ENCODE assay signal across 23 cellular contexts in genomic region chr4:81845761-81846160, GRCh38.
A peak's percentile ranks its signal among the peaks of the same experiment; 100 is the strongest.
DNase-seq lines count a peak whose midpoint lies in the region; TF ChIP-seq lines count a peak whose summit lies in the region.
"Had no signal": no experiment of that assay in that cellular context is flagged by ENCODE, and none has a peak within 500 bp of the region (broad histone marks: within the 10 kb centered on the region; RNA-seq: fewer than 3 reads in every experiment).

No MANE protein-coding gene starts in this region.

- H3K27me3 ChIP-seq in hepatocyte (no peaks in the 10 kb centered on the region), sigmoid colon (no peaks in the 10 kb centered on the region)
- H3K27me3 ChIP-seq: BLaER1 treated with 17β-estradiol and CSF1 and Interleukin-3, amounts not matched to agents 10 nM and 100 nM had no signal

- H2AFZ ChIP-seq in hepatocyte: no peak overlapping the region

- H3K27ac ChIP-seq in hepatocyte (peak overlapping the region; percentile 64), sigmoid colon (no peak overlapping the region)
- H3K27ac ChIP-seq: HL-60 had no signal

- H3K36me3 Mint-ChIP-seq in Calu3 (ENCODE audit: insufficient read depth, unreplicated experiment): peaks cover 4% of the 10 kb centered on the region
- no peaks in the 10 kb centered on the region for H3K36me3 Mint-ChIP-seq in type B pancreatic cell

- no peak overlapping the region for H3K4me2 ChIP-seq in hepatocyte
- H3K4me2 ChIP-seq: BLaER1 treated with 17β-estradiol and CSF1 and Interleukin-3, amounts not matched to agents 10 nM and 100 nM had no signal

- no peak for DNase-seq in Calu3
- DNase-seq in NCI-H82 (lab: John Stamatoyannopoulos, UW): peak; percentile 56
- no peak for DNase-seq in hepatocyte (ENCODE audit: low spot score)
- no peak for DNase-seq in type B pancreatic cell (ENCODE audit: extremely low spot score, unreplicated experiment)
- no peak for DNase-seq in NOMO-1 treated with DMSO at 0.1 percent for 48 hours (lab: John Stamatoyannopoulos, UW; ENCODE audit: unreplicated experiment)
- DNase-seq in sigmoid colon: no peak
- no peak for DNase-seq in NCI-H1694 (lab: John Stamatoyannopoulos, UW)
- DNase-seq: AML-193; CD4-positive, alpha-beta T cell; COR-L47; DMS79 treated with DMSO at 0.1 percent for 48 hours; GF-D8; Kasumi-1; NCI-H1092 treated with DMSO at 0.1 percent for 48 hours; NCI-H1436; NCI-H187 treated with DMSO at 0.1 percent for 48 hours; NCI-H2107; NCI-H524 treated with DMSO at 0.1 percent for 48 hours; NCI-H774; SIG-M5 had no signal

- H3K79me2 ChIP-seq in hepatocyte: no peaks in the 10 kb centered on the region

- H3K4me1 ChIP-seq in hepatocyte (ENCODE audit: insufficient read depth) (peaks cover 11% of the 10 kb centered on the region), sigmoid colon (no peaks in the 10 kb centered on the region)

- H3K27me3 Mint-ChIP-seq in Calu3 (ENCODE audit: unreplicated experiment): no peaks in the 10 kb centered on the region
- H3K27me3 Mint-ChIP-seq in type B pancreatic cell: peaks cover 14% of the 10 kb centered on the region
- H3K27me3 Mint-ChIP-seq: CD4-positive, alpha-beta T cell had no signal

- H3K36me3 ChIP-seq in hepatocyte (replicated peaks; ENCODE audit: insufficient read depth, low read depth): no peaks in the 10 kb centered on the region
- H3K36me3 ChIP-seq in sigmoid colon: no peaks in the 10 kb centered on the region
- H3K36me3 ChIP-seq: BLaER1 treated with 17β-estradiol and CSF1 and Interleukin-3, amounts not matched to agents 10 nM and 100 nM had no signal

- CTCF ChIA-PET in Calu3 (lab: Charles Lee): interaction anchor here (1.9 to 2.5 kb wide), 2 partner anchors 375 to 378 kb away, joined by 7 to 17 read pairs; partner anchors contain the start of gene RASGEF1B

- WGBS in hepatocyte (ENCODE audit: low lambda C conversion rate, missing lambda C conversion rate): 76% methylated on average over 3 of the region's 3 CpGs
- 63 to 76% methylated on average over 3 of the region's 3 CpGs for WGBS in sigmoid colon, 2 donors

- H3K4me3 ChIP-seq in hepatocyte: no peak overlapping the region
- H3K4me3 ChIP-seq in sigmoid colon: no peak overlapping the region
- H3K4me3 ChIP-seq: BLaER1 treated with 17β-estradiol and CSF1 and Interleukin-3, amounts not matched to agents 10 nM and 100 nM; SK-N-MC had no signal

- H3K4me1 Mint-ChIP-seq in Calu3 (ENCODE audit: low read depth, unreplicated experiment) (peaks cover 45% of the 10 kb centered on the region), type B pancreatic cell (ENCODE audit: unreplicated experiment) (peaks cover 12% of the 10 kb centered on the region)

- H3K9me3 Mint-ChIP-seq in Calu3 (ENCODE audit: low read depth, unreplicated experiment): no peaks in the 10 kb centered on the region
- no peaks in the 10 kb centered on the region for H3K9me3 Mint-ChIP-seq in type B pancreatic cell
- H3K9me3 Mint-ChIP-seq: CD4-positive, alpha-beta T cell had no signal

- H3K9me3 ChIP-seq in hepatocyte (ENCODE audit: low read depth) (no peaks in the 10 kb centered on the region), sigmoid colon (no peaks in the 10 kb centered on the region)
- H3K9me3 ChIP-seq: BLaER1 treated with 17β-estradiol and CSF1 and Interleukin-3, amounts not matched to agents 10 nM and 100 nM had no signal

- TF ChIP-seq POLR2A in sigmoid colon (IDR thresholded peaks at IDR 0.05): no peak

- peak overlapping the region; percentile 52 for H3K27ac Mint-ChIP-seq in Calu3 (ENCODE audit: unreplicated experiment)
- H3K27ac Mint-ChIP-seq in type B pancreatic cell: peak overlapping the region; percentile 25
- H3K27ac Mint-ChIP-seq: CD4-positive, alpha-beta T cell had no signal

- no peaks in the 10 kb centered on the region for H4K20me1 ChIP-seq in hepatocyte (ENCODE audit: insufficient read depth, poor library complexity, severe bottlenecking)
- H4K20me1 ChIP-seq: BLaER1 treated with 17β-estradiol and CSF1 and Interleukin-3, amounts not matched to agents 10 nM and 100 nM had no signal

- no peaks in the 10 kb centered on the region for H3K9me2 ChIP-seq in hepatocyte (replicated peaks; ENCODE audit: insufficient read depth)

- no peak for TF ChIP-seq CTCF in Calu3 (IDR thresholded peaks at IDR 0.05; ENCODE audit: unreplicated experiment)
- no peak for TF ChIP-seq CTCF in hepatocyte (IDR thresholded peaks at IDR 0.05; ENCODE audit: poor library complexity)
- no peak for TF ChIP-seq CTCF in type B pancreatic cell (conservative IDR thresholded peaks at IDR 0.05)
- TF ChIP-seq CTCF in sigmoid colon (IDR thresholded peaks at IDR 0.05): no peak

- no TSS peak for BruUV-seq in Calu3 (replicated peaks; lab: Mats Ljungman, UMichigan)

- H3K4me3 Mint-ChIP-seq in Calu3 (ENCODE audit: low read depth, unreplicated experiment): no peak overlapping the region
- no peak overlapping the region for H3K4me3 Mint-ChIP-seq in type B pancreatic cell
- H3K4me3 Mint-ChIP-seq: CD4-positive, alpha-beta T cell had no signal

- no peak for TF ChIP-seq EP300 in sigmoid colon (IDR thresholded peaks at IDR 0.05)

- intact Hi-C loops in Calu3 (cut with micrococcal nuclease; ENCODE audit: unreplicated experiment) (loop anchor here (2.0 to 5.0 kb wide), 2 partner anchors 357 to 439 kb away; no protein-coding TSS in a partner anchor), sigmoid colon (cut with DNase I) (loop anchor here (1.0 to 10.0 kb wide), 3 partner anchors 378 to 439 kb away; no protein-coding TSS in a partner anchor)
